18 cellular contexts compared by ENCODE assay signal in the genomic region with DNA sequence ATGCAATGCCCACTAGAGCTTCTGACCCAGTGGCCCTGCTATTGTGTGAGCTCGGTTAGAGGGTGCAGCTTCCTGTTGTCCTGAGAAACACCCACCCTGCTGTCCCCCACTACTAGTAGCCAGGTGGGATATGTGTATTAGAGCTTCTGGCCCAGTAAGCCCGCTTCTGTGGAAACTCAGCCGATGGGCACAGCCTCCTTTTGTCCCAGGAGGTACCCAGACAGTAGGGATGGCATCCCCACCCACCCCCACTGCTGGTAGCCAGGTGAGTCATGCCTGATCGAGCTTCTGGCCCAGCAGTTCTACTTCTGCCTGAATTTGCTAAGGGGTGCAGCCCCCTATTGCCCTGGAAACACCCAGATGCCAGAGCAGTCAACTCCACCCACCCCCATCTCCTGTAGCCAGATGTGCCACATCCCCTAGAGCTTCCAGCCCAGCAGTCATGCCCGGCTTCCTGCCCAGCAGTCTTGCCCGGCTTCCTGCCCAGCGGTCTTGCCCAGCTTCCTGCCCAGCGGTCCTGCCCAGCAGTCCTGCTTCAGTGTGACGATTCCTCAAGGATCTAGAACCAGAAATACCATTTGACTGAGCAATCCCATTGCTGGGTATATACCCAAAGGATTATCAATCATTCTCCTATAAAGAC.
A peak's percentile ranks its signal among the peaks of the same experiment; 100 is the strongest.
DNase-seq lines count a peak whose midpoint lies in the region; ATAC-seq and TF ChIP-seq lines count a peak whose summit lies in the region.
"Had no signal": no experiment of that assay in that cellular context is flagged by ENCODE, and none has a peak within 500 bp of the region (broad histone marks: within the 10 kb centered on the region; RNA-seq: fewer than 3 reads in every experiment).

No MANE protein-coding gene starts in this region.

- no peak overlapping the region for H3K4me2 ChIP-seq in OCI-LY1 (ENCODE audit: low read length)
- H3K4me2 ChIP-seq: A549 had no signal

- intact Hi-C loops in CD4-positive, alpha-beta T cell (cut with DNase I, micrococcal nuclease) = no loop called here
- intact Hi-C loops in CD14-positive monocyte (cut with micrococcal nuclease) = no loop called here

- H3K4me3 ChIP-seq in OCI-LY1 (ENCODE audit: low read depth, low read length, poor library complexity, severe bottlenecking) = peak overlapping the region; percentile 19
- H3K4me3 ChIP-seq: A549, K562 had no signal

- no peak overlapping the region for H3K4me3 Mint-ChIP-seq in CD4-positive, alpha-beta T cell
- H3K4me3 Mint-ChIP-seq in stimulated activated naive B cell treated with anti-CD40 and anti-IgM and Interleukin-4, amounts not matched to agents 10 μg/mL and 1 μg/mL and 100 μg/mL, for 72 hours = no peak overlapping the region
- no peak overlapping the region for H3K4me3 Mint-ChIP-seq in CD14-positive monocyte
- H3K4me3 Mint-ChIP-seq: CD8-positive, alpha-beta T cell; H9 had no signal

- H3K4me1 ChIP-seq in OCI-LY1 (ENCODE audit: insufficient read depth, low read length, severe bottlenecking) = peaks cover 43% of the 10 kb centered on the region
- H3K4me1 ChIP-seq: A549 had no signal

- H3K9me2 ChIP-seq in OCI-LY1 (ENCODE audit: low read depth, low read length) = no peaks in the 10 kb centered on the region

- peaks cover 4% of the 10 kb centered on the region for H3K9me3 ChIP-seq in CD4-positive, alpha-beta T cell (ENCODE audit: control insufficient read depth, low read length)
- H3K9me3 ChIP-seq in OCI-LY1 (ENCODE audit: low read length) = no peaks in the 10 kb centered on the region
- H3K9me3 ChIP-seq: A549 had no signal

- H3F3A ChIP-seq in OCI-LY1 (ENCODE audit: insufficient read depth, low read length) = peaks cover 4% of the 10 kb centered on the region; the same call in 1 of the 2 replicates

- CTCF ChIA-PET in CD4-positive, alpha-beta T cell (lab: Charles Lee) = no interaction called here
- CTCF ChIA-PET in HEK293T (lab: Yijun Ruan, JAX) = no interaction called here

- H3K27ac ChIP-seq in CD4-positive, alpha-beta T cell (ENCODE audit: low read depth, low read length) = no peak overlapping the region
- H3K27ac ChIP-seq in OCI-LY1 (ENCODE audit: low read depth, low read length, poor library complexity, severe bottlenecking) = peak overlapping the region; percentile 97
- H3K27ac ChIP-seq: A549 had no signal

- H3K79me2 ChIP-seq in OCI-LY1 (ENCODE audit: insufficient read depth, low read length) = no peaks in the 10 kb centered on the region

- no peaks in the 10 kb centered on the region for H3K36me3 ChIP-seq in OCI-LY1 (ENCODE audit: insufficient read depth, low read length)

- no peak for DNase-seq in CD4-positive, alpha-beta T cell
- DNase-seq in mesenteric fat pad (ENCODE audit: low spot score) (peak; percentile 65), HEK293T (ENCODE audit: extremely low spot score) (no peak), CD14-positive monocyte (ENCODE audit: low spot score) (no peak)
- DNase-seq in stimulated activated naive B cell treated with anti-CD40 and anti-IgM and Interleukin-4, amounts not matched to agents 10 μg/mL and 1 μg/mL and 100 μg/mL, for 72 hours = no peak
- DNase-seq: C1 segment of cervical spinal cord; CD8-positive, alpha-beta T cell; COR-L47; DMS153; DMS79 treated with DMSO at 0.1 percent for 48 hours; EL; GOT3; H9; Karpas-422 had no signal

- no peaks in the 10 kb centered on the region for H3K27me3 ChIP-seq in CD4-positive, alpha-beta T cell (ENCODE audit: control insufficient read depth, insufficient read depth, low read length)
- no peaks in the 10 kb centered on the region for H3K27me3 ChIP-seq in OCI-LY1 (ENCODE audit: insufficient read depth, low read length)

- no peak for ATAC-seq in CD4-positive, alpha-beta T cell (ENCODE audit: poor library complexity)
- ATAC-seq in stimulated activated naive B cell treated with anti-CD40 and anti-IgM and Interleukin-4, amounts not matched to agents 10 μg/mL and 1 μg/mL and 100 μg/mL, for 72 hours (replicated peaks) = no peak
- no peak for ATAC-seq in HG03135 (IDR thresholded peaks at IDR 0.05; ENCODE audit: unreplicated experiment)
- ATAC-seq: A549; CD8-positive, alpha-beta T cell; K562 had no signal

- no peak overlapping the region for H2AFZ ChIP-seq in OCI-LY1 (ENCODE audit: low read length)

- H3K36me3 Mint-ChIP-seq in CD4-positive, alpha-beta T cell (ENCODE audit: low read depth) = peaks cover 5% of the 10 kb centered on the region
- peaks cover 0 to 9% of the 10 kb centered on the region in 2 donors for H3K36me3 Mint-ChIP-seq in stimulated activated naive B cell treated with anti-CD40 and anti-IgM and Interleukin-4, amounts not matched to agents 10 μg/mL and 1 μg/mL and 100 μg/mL, for 72 hours
- no peaks in the 10 kb centered on the region for H3K36me3 Mint-ChIP-seq in CD14-positive monocyte

- H3K9ac ChIP-seq in OCI-LY1 (ENCODE audit: low read length) = no peak overlapping the region; the same call in 1 of the 2 replicates

- POLR2A ChIA-PET in CD4-positive, alpha-beta T cell (lab: Charles Lee) = interaction anchor here (1.4 to 1.8 kb wide), 2 partner anchors 161 to 163 kb away, joined by 6 to 14 read pairs; a partner anchor contains a TSS
- POLR2A ChIA-PET in HEK293T (lab: Yijun Ruan, JAX) = no interaction called here

- peaks cover 36% of the 10 kb centered on the region for H3K4me1 Mint-ChIP-seq in CD4-positive, alpha-beta T cell (ENCODE audit: low read depth)
- H3K4me1 Mint-ChIP-seq in stimulated activated naive B cell treated with anti-CD40 and anti-IgM and Interleukin-4, amounts not matched to agents 10 μg/mL and 1 μg/mL and 100 μg/mL, for 72 hours = peaks cover 27 to 38% of the 10 kb centered on the region in 2 donors
- H3K4me1 Mint-ChIP-seq in CD14-positive monocyte = no peaks in the 10 kb centered on the region
- H3K4me1 Mint-ChIP-seq: H9 had no signal

- H3K9me3 Mint-ChIP-seq in CD4-positive, alpha-beta T cell = peaks cover 3% of the 10 kb centered on the region
- H3K9me3 Mint-ChIP-seq in stimulated activated naive B cell treated with anti-CD40 and anti-IgM and Interleukin-4, amounts not matched to agents 10 μg/mL and 1 μg/mL and 100 μg/mL, for 72 hours = peaks cover 0 to 4% of the 10 kb centered on the region in 2 donors
- peaks cover 0 to 10% (median 4%) of the 10 kb centered on the region in 7 donors for H3K9me3 Mint-ChIP-seq in CD14-positive monocyte

- H3K27me3 Mint-ChIP-seq in CD4-positive, alpha-beta T cell = no peaks in the 10 kb centered on the region
- H3K27me3 Mint-ChIP-seq in stimulated activated naive B cell treated with anti-CD40 and anti-IgM and Interleukin-4, amounts not matched to agents 10 μg/mL and 1 μg/mL and 100 μg/mL, for 72 hours = no peaks in the 10 kb centered on the region
- H3K27me3 Mint-ChIP-seq in CD14-positive monocyte (ENCODE audit: low read depth in 3 of 3) = no peaks in the 10 kb centered on the region

- H3K27ac Mint-ChIP-seq in CD4-positive, alpha-beta T cell = peak overlapping the region; percentile 90
- peak overlapping the region; percentile 73 for H3K27ac Mint-ChIP-seq in stimulated activated naive B cell treated with anti-CD40 and anti-IgM and Interleukin-4, amounts not matched to agents 10 μg/mL and 1 μg/mL and 100 μg/mL, for 72 hours
- H3K27ac Mint-ChIP-seq in CD14-positive monocyte = no peak overlapping the region
- H3K27ac Mint-ChIP-seq: CD8-positive, alpha-beta T cell; H9 had no signal

- no peaks in the 10 kb centered on the region for H4K20me1 ChIP-seq in OCI-LY1 (ENCODE audit: insufficient read depth, low read length)

- TF ChIP-seq CTCF in CD4-positive, alpha-beta T cell (IDR thresholded peaks at IDR 0.05) = no peak
- TF ChIP-seq CTCF in OCI-LY1 (IDR thresholded peaks at IDR 0.05; ENCODE audit: low read length) (no peak), CD14-positive monocyte (IDR thresholded peaks at IDR 0.05) (no peak)

TF ChIP-seq in HEK293T, 16 proteins besides CTCF, POLR2A, EP300 and RAD21:
- no peak for TF ChIP-seq TARDBP (IDR thresholded peaks at IDR 0.05)
- TF ChIP-seq FOXK2 (IDR thresholded peaks at IDR 0.05) = no peak
- TF ChIP-seq NFRKB (IDR thresholded peaks at IDR 0.05) = no peak
- no peak for TF ChIP-seq ZNF384 (IDR thresholded peaks at IDR 0.05)
- no peak for TF ChIP-seq FOXM1 (IDR thresholded peaks at IDR 0.05; ENCODE audit: borderline replicate concordance)
- no peak for TF ChIP-seq FOXA1 (IDR thresholded peaks at IDR 0.05)
- TF ChIP-seq SP1 (IDR thresholded peaks at IDR 0.05) = no peak
- TF ChIP-seq, protein P1, sequence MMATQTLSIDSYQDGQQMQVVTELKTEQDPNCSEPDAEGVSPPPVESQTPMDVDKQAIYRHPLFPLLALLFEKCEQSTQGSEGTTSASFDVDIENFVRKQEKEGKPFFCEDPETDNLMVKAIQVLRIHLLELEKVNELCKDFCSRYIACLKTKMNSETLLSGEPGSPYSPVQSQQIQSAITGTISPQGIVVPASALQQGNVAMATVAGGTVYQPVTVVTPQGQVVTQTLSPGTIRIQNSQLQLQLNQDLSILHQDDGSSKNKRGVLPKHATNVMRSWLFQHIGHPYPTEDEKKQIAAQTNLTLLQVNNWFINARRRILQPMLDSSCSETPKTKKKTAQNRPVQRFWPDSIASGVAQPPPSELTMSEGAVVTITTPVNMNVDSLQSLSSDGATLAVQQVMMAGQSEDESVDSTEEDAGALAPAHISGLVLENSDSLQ (IDR thresholded peaks at IDR 0.05) = no peak
- no peak for TF ChIP-seq ELF4 (IDR thresholded peaks at IDR 0.05)
- TF ChIP-seq CTBP1 (IDR thresholded peaks at IDR 0.05; ENCODE audit: borderline replicate concordance) = no peak
- no peak for TF ChIP-seq SUZ12 (IDR thresholded peaks at IDR 0.05)
- no peak for TF ChIP-seq HDGF (IDR thresholded peaks at IDR 0.05; ENCODE audit: borderline replicate concordance)
- TF ChIP-seq BHLHE40 (IDR thresholded peaks at IDR 0.05; ENCODE audit: borderline replicate concordance) = no peak
- TF ChIP-seq LEF1 (IDR thresholded peaks at IDR 0.05; ENCODE audit: borderline replicate concordance) = no peak
- TF ChIP-seq ARNT (IDR thresholded peaks at IDR 0.05) = no peak
- no peak for TF ChIP-seq L3MBTL2 (conservative IDR thresholded peaks at IDR 0.05)

Comparison
In these comparisons a context has a peak if more than half of its experiments do, and no peak if none do; other contexts are left out.
1. H3K27ac Mint-ChIP-seq: peak in CD4-positive, alpha-beta T cell (single experiment) and stimulated activated naive B cell treated with anti-CD40 and anti-IgM and Interleukin-4, amounts not matched to agents 10 μg/mL and 1 μg/mL and 100 μg/mL, for 72 hours (single experiment); none in CD14-positive monocyte (0 of 7).